ENCODE assay signal across 1 cellular context in genomic region chr6:142356271-142356938, GRCh38.
A peak's percentile ranks its signal among the peaks of the same experiment; 100 is the strongest.
TF ChIP-seq lines count a peak whose summit lies in the region.

No MANE protein-coding gene starts in this region.

TF ChIP-seq in HEK293, 187 proteins besides CTCF, POLR2A, EP300 and RAD21 (continued from another document):
- TF ChIP-seq PATZ1 (tag by site-specific recombination; IDR thresholded peaks at IDR 0.05) (no peak), ZNF843 (tag by site-specific recombination; IDR thresholded peaks at IDR 0.05) (0 out of 2 replicates have a peak, but pooled peaks have one; percentile 48), ZNF341 (tag by site-specific recombination; IDR thresholded peaks at IDR 0.05; ENCODE audit: low read depth) (no peak), ZEB2 (tag by site-specific recombination; IDR thresholded peaks at IDR 0.05) (no peak), ZNF366 (tag by site-specific recombination; conservative IDR thresholded peaks at IDR 0.05) (peak; percentile 81), SETDB1 (IDR thresholded peaks at IDR 0.05; ENCODE audit: insufficient read length, low read length) (no peak), ZNF362 (tag by site-specific recombination; IDR thresholded peaks at IDR 0.05) (peak; percentile 56; the same call in 1 of the 2 replicates), ZXDB (tag by site-specific recombination; IDR thresholded peaks at IDR 0.05) (no peak), ZNF654 (tag by site-specific recombination; IDR thresholded peaks at IDR 0.05; ENCODE audit: low read depth) (no peak), ZNF174 (tag by site-specific recombination; IDR thresholded peaks at IDR 0.05) (no peak), ZNF558 (tag by site-specific recombination; IDR thresholded peaks at IDR 0.05) (no peak), KLF7 (tag by site-specific recombination; IDR thresholded peaks at IDR 0.05; ENCODE audit: borderline replicate concordance) (no peak), SP7 (tag by site-specific recombination; IDR thresholded peaks at IDR 0.05) (0 out of 2 replicates have a peak, but pooled peaks have one; percentile 13), ZIC2 (tag by site-specific recombination; IDR thresholded peaks at IDR 0.05) (no peak), GLI4 (tag by site-specific recombination; IDR thresholded peaks at IDR 0.05) (no peak), KLF8 (tag by site-specific recombination; IDR thresholded peaks at IDR 0.05) (0 out of 2 replicates have a peak, but pooled peaks have one; percentile 22), BCL11B (tag by site-specific recombination; IDR thresholded peaks at IDR 0.05; ENCODE audit: low read depth) (no peak), ZNF521 (tag by site-specific recombination; IDR thresholded peaks at IDR 0.05) (no peak), ZNF514 (tag by site-specific recombination; IDR thresholded peaks at IDR 0.05) (no peak), ZNF626 (tag by site-specific recombination; IDR thresholded peaks at IDR 0.05) (no peak), ZNF830 (tag by site-specific recombination; IDR thresholded peaks at IDR 0.05; ENCODE audit: low read depth) (no peak), ZSCAN5A (tag by site-specific recombination; IDR thresholded peaks at IDR 0.05) (no peak), ZNF24 (tag by site-specific recombination; IDR thresholded peaks at IDR 0.05) (no peak), ZNF148 (tag by site-specific recombination; IDR thresholded peaks at IDR 0.05; ENCODE audit: borderline replicate concordance) (no peak), ZNF529 (tag by site-specific recombination; IDR thresholded peaks at IDR 0.05; ENCODE audit: insufficient replicate concordance) (no peak), ZNF76 (tag by site-specific recombination; IDR thresholded peaks at IDR 0.05; ENCODE audit: borderline replicate concordance, low read depth) (no peak), ATF2 (tag by site-specific recombination; IDR thresholded peaks at IDR 0.05; ENCODE audit: low read depth) (no peak), ZNF670 (tag by site-specific recombination; IDR thresholded peaks at IDR 0.05; ENCODE audit: low read depth) (no peak), PRDM6 (tag by site-specific recombination; IDR thresholded peaks at IDR 0.05) (peak; percentile 56), ZNF747 (tag by site-specific recombination; IDR thresholded peaks at IDR 0.05) (no peak)
